ENCODE assay signal across 1 cellular context in genomic region chr2:118387509-118387908, GRCh38.
TF ChIP-seq lines count a peak whose summit lies in the region.

No MANE protein-coding gene starts in this region.

TF ChIP-seq in GM23338, 12 proteins besides CTCF, POLR2A, EP300 and RAD21 (continued from another document):
- no peak for TF ChIP-seq ZNF462 (CRISPR knock-in tag; IDR thresholded peaks at IDR 0.05)
- no peak for TF ChIP-seq CREB1 (CRISPR knock-in tag; IDR thresholded peaks at IDR 0.05; ENCODE audit: low read depth)
- TF ChIP-seq POLR2AphosphoS5 (IDR thresholded peaks at IDR 0.05; ENCODE audit: low read depth): no peak
